12 cellular contexts compared by ENCODE assay signal in the genomic region with DNA sequence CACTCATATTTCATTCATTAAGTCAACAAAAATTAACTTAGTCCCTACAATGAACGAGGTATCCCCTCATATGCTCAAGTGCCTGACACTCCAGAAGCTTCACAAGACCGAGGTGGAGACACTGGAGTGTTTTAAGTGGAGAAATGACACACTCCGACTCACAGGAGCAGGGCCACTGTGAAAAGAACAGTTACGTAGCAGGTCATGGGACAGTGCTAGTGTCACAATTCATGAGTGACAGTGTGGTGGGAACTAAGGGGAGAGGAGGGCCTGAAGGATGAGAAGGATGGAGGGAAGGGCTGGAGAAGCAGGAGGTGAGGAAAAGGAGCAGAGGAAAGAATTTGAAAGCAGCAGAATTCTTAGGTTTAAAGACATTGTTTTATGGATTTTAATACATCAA. TPM values are rescaled to one million over a fixed set of nuclear protein-coding genes. Genes with fewer than 3 reads are reported as not detected.
DNase-seq lines count a peak whose midpoint lies in the region; ATAC-seq, FAIRE-seq and TF ChIP-seq lines count a peak whose summit lies in the region.
"Had no signal": no experiment of that assay in that cellular context is flagged by ENCODE, and none has a peak within 500 bp of the region (broad histone marks: within the 10 kb centered on the region; RNA-seq: fewer than 3 reads in every experiment).

No MANE protein-coding gene starts in this region.

- DNase-seq in CD4-positive, alpha-beta T cell = no peak
- DNase-seq in HCT116 (ENCODE audit: low read depth, low spot score) (no peak), astrocyte (ENCODE audit: low read depth) (no peak), natural killer cell (no peak), iPS-NIHi7 (ENCODE audit: extremely low spot score) (no peak), GDM1 (lab: John Stamatoyannopoulos, UW) (no peak), Peyer's patch (no peak)
- DNase-seq in activated CD4-positive, CD25-positive, alpha-beta regulatory T cell (lab: John Stamatoyannopoulos, UW) = no peak
- DNase-seq: COR-L47, NCI-H446 had no signal

- H3K4me2 ChIP-seq in HCT116 (ENCODE audit: low read length) (peak overlapping the region; percentile 88), astrocyte (ENCODE audit: low read length) (no peak overlapping the region)

- peaks cover 46% of the 10 kb centered on the region for H3K4me1 Mint-ChIP-seq in CD4-positive, alpha-beta T cell (ENCODE audit: low read depth)
- H3K4me1 Mint-ChIP-seq in astrocyte (ENCODE audit: low read depth, unreplicated experiment) = peaks cover 4% of the 10 kb centered on the region
- H3K4me1 Mint-ChIP-seq in natural killer cell = peaks cover 48 to 54% of the 10 kb centered on the region in 2 donors

- no peaks in the 10 kb centered on the region for H3K9me2 ChIP-seq in HCT116 (ENCODE audit: insufficient read depth)

- TF ChIP-seq POLR2A in HCT116 (IDR thresholded peaks at IDR 0.05; ENCODE audit: borderline replicate concordance, extremely low read depth, insufficient read depth, insufficient read length) = no peak
- no peak for TF ChIP-seq POLR2A in Peyer's patch (IDR thresholded peaks at IDR 0.05)

- no peak overlapping the region for H3K9ac ChIP-seq in HCT116 (ENCODE audit: low read length)
- no peak overlapping the region for H3K9ac ChIP-seq in astrocyte (ENCODE audit: low read length)

- peak overlapping the region; percentile 100 for H3K27ac Mint-ChIP-seq in CD4-positive, alpha-beta T cell
- H3K27ac Mint-ChIP-seq in astrocyte (ENCODE audit: unreplicated experiment) (peak overlapping the region; percentile 72), natural killer cell (peak overlapping the region; percentile 89 to 100)

- CTCF ChIA-PET in CD4-positive, alpha-beta T cell (lab: Charles Lee) = interaction anchor here (1.0 to 1.2 kb wide), 2 partner anchors 13 to 27 kb away, joined by 3 to 4 read pairs; no protein-coding TSS in a partner anchor
- CTCF ChIA-PET in HCT116 (lab: Charles Lee) = no interaction called here

- H3K27ac ChIP-seq in CD4-positive, alpha-beta T cell (ENCODE audit: low read depth, low read length) = peak overlapping the region; percentile 35
- H3K27ac ChIP-seq in HCT116 (ENCODE audit: low read depth, low read length) (no peak overlapping the region), astrocyte (ENCODE audit: low read depth, low read length) (no peak overlapping the region), Peyer's patch (peak overlapping the region in 2 of 4 donors; percentile 93 to 97)
- H3K27ac ChIP-seq: cardiac muscle cell had no signal

- intact Hi-C loops in CD4-positive, alpha-beta T cell (cut with DNase I, micrococcal nuclease) = loop anchor here (2.0 to 10.0 kb wide), 4 partner anchors 54 to 124 kb away; a partner anchor contains a TSS
- intact Hi-C loops in HCT116 (cut with micrococcal nuclease) (no loop called here), natural killer cell (cut with micrococcal nuclease) (loop anchor here (1.0 to 10.0 kb wide), 4 partner anchors 36 to 216 kb away; a partner anchor contains a TSS)

- H2AFZ ChIP-seq in HCT116 (ENCODE audit: low read depth, low read length, poor library complexity, severe bottlenecking) (no peak overlapping the region), astrocyte (ENCODE audit: low read depth, low read length) (no peak overlapping the region)

- no peak for FAIRE-seq in astrocyte (lab: Jason Lieb, UNC)
- FAIRE-seq: urothelium cell line had no signal

- no peak for ATAC-seq in CD4-positive, alpha-beta T cell (ENCODE audit: poor library complexity)
- ATAC-seq in HCT116 (no peak), natural killer cell (no peak)

- TF ChIP-seq CTCF in CD4-positive, alpha-beta T cell (IDR thresholded peaks at IDR 0.05) = no peak
- TF ChIP-seq CTCF in HCT116 (IDR thresholded peaks at IDR 0.05 in 2 of 3, conservative IDR thresholded peaks at IDR 0.05 in 1 of 3; ENCODE audit: borderline replicate concordance in 1 of 3, insufficient read depth in 1 of 3, low read depth in 2 of 3, low read length in 2 of 3) (no peak), astrocyte (IDR thresholded peaks at IDR 0.05; ENCODE audit: insufficient read depth, low read depth, low read length) (no peak), natural killer cell (IDR thresholded peaks at IDR 0.05) (no peak), Peyer's patch (IDR thresholded peaks at IDR 0.05) (no peak)

- no peaks in the 10 kb centered on the region for H3K9me3 ChIP-seq in CD4-positive, alpha-beta T cell (ENCODE audit: control insufficient read depth, low read length)
- H3K9me3 ChIP-seq in HCT116 (ENCODE audit: control insufficient read depth in 1 of 2, insufficient read depth in 1 of 2, low read depth in 1 of 2, low read length in 2 of 2) (no peaks in the 10 kb centered on the region), astrocyte (ENCODE audit: insufficient read depth, low read depth, low read length) (no peaks in the 10 kb centered on the region), Peyer's patch (no peaks in the 10 kb centered on the region)

- H3K36me3 ChIP-seq in HCT116 (ENCODE audit: control insufficient read depth in 1 of 2, insufficient read depth in 2 of 2, low read length in 2 of 2) (peaks cover 4 to 11% of the 10 kb centered on the region in 2 experiments; a peak in 3 of 4 replicates), astrocyte (ENCODE audit: insufficient read depth, low read length) (peaks cover 3% of the 10 kb centered on the region), Peyer's patch (peaks cover 0 to 5% (median 0%) of the 10 kb centered on the region in 3 donors)
- H3K36me3 ChIP-seq: cardiac muscle cell had no signal

- H3K4me3 ChIP-seq in HCT116 (replicated peaks in 1 of 2; ENCODE audit: low read depth in 1 of 2, low read length in 2 of 2) = no peak overlapping the region
- H3K4me3 ChIP-seq in astrocyte (ENCODE audit: insufficient read depth, low read depth, low read length) = no peak overlapping the region
- no peak overlapping the region for H3K4me3 ChIP-seq in Peyer's patch
- H3K4me3 ChIP-seq: cardiac muscle cell had no signal

- RAD21 ChIA-PET in HCT116 (lab: Charles Lee; ENCODE audit: low non-redundant PET in 1 of 2, low total read pairs in 2 of 2, uncharacterized antibody in 2 of 2, unreplicated experiment in 2 of 2) = no interaction called here

- H3K27me3 Mint-ChIP-seq in CD4-positive, alpha-beta T cell = peaks cover 4% of the 10 kb centered on the region
- H3K27me3 Mint-ChIP-seq in astrocyte (ENCODE audit: low read depth, unreplicated experiment) (peaks cover 3% of the 10 kb centered on the region), natural killer cell (ENCODE audit: low read depth in 2 of 2) (peaks cover 0 to 4% of the 10 kb centered on the region in 2 donors)

- no peaks in the 10 kb centered on the region for H4K20me1 ChIP-seq in HCT116 (ENCODE audit: insufficient read depth)
- H4K20me1 ChIP-seq in astrocyte (ENCODE audit: insufficient read depth, low read length) = peaks cover 6% of the 10 kb centered on the region

- no peaks in the 10 kb centered on the region for H3K9me3 Mint-ChIP-seq in CD4-positive, alpha-beta T cell
- H3K9me3 Mint-ChIP-seq in astrocyte (ENCODE audit: unreplicated experiment) = no peaks in the 10 kb centered on the region
- no peaks in the 10 kb centered on the region for H3K9me3 Mint-ChIP-seq in natural killer cell

- H3K27me3 ChIP-seq in CD4-positive, alpha-beta T cell (ENCODE audit: control insufficient read depth, insufficient read depth, low read length) = no peaks in the 10 kb centered on the region
- H3K27me3 ChIP-seq in HCT116 (ENCODE audit: insufficient read depth, low read length) (no peaks in the 10 kb centered on the region), astrocyte (ENCODE audit: insufficient read depth, low read length) (no peaks in the 10 kb centered on the region), Peyer's patch (no peaks in the 10 kb centered on the region)
- H3K27me3 ChIP-seq: cardiac muscle cell had no signal

- POLR2A ChIA-PET in CD4-positive, alpha-beta T cell (lab: Charles Lee) = interaction anchor here (0.9 to 2.8 kb wide), 10 partner anchors 13 to 192 kb away, joined by 3 to 54 read pairs (median 6); no protein-coding TSS in a partner anchor
- POLR2A ChIA-PET in HCT116 (lab: Charles Lee) = no interaction called here

- BruUV-seq in HCT116 (replicated peaks; lab: Mats Ljungman, UMichigan) = no TSS peak

- peak overlapping the region; percentile 97 for H3K4me3 Mint-ChIP-seq in CD4-positive, alpha-beta T cell
- no peak overlapping the region for H3K4me3 Mint-ChIP-seq in astrocyte (ENCODE audit: unreplicated experiment)
- peak overlapping the region; percentile 99 for H3K4me3 Mint-ChIP-seq in natural killer cell

- H3K4me1 ChIP-seq in HCT116 (ENCODE audit: control insufficient read depth in 1 of 2, insufficient read depth in 2 of 2, low read length in 2 of 2) = peaks cover 0 to 20% of the 10 kb centered on the region in 2 experiments; a peak in 2 of 4 replicates
- peaks cover 7% of the 10 kb centered on the region for H3K4me1 ChIP-seq in astrocyte (ENCODE audit: insufficient read depth, low read length)
- peaks cover 0 to 11% (median 0%) of the 10 kb centered on the region in 4 donors for H3K4me1 ChIP-seq in Peyer's patch

- peaks cover 46% of the 10 kb centered on the region for H3K36me3 Mint-ChIP-seq in CD4-positive, alpha-beta T cell (ENCODE audit: low read depth)
- H3K36me3 Mint-ChIP-seq in astrocyte (ENCODE audit: low read depth, unreplicated experiment) = peaks cover 16% of the 10 kb centered on the region
- peaks cover 19% of the 10 kb centered on the region for H3K36me3 Mint-ChIP-seq in natural killer cell

- H3K79me2 ChIP-seq in HCT116 (ENCODE audit: insufficient read depth, low read length) = peaks cover 14% of the 10 kb centered on the region; the same call in 1 of the 2 replicates
- H3K79me2 ChIP-seq in astrocyte (ENCODE audit: insufficient read depth, low read length) = peaks cover 11% of the 10 kb centered on the region

- no peak for TF ChIP-seq RAD21 in HCT116 (IDR thresholded peaks at IDR 0.05; ENCODE audit: low read depth)

TF ChIP-seq in HCT116, 20 proteins besides CTCF, POLR2A, EP300 and RAD21 (continues in another document):
- TF ChIP-seq ZNF274 (IDR thresholded peaks at IDR 0.05; ENCODE audit: low read depth, low read length) (no peak), EZH2phosphoT487 (IDR thresholded peaks at IDR 0.05; ENCODE audit: borderline replicate concordance) (no peak)

RNA-seq across cellular contexts. Expression of a gene that starts 1.3 kb away (rescaled TPM):
- total RNA-seq in CD4-positive, alpha-beta T cell = 1,000 to 10,000 TPM; 1,767 to 1,801 TPM
- total RNA-seq in HCT116 (2021; ENCODE audit: unreplicated experiment) (251 TPM), astrocyte (327 and 501 TPM in 2 replicates), natural killer cell (1,000 to 10,000 TPM; 2,088 to 2,855 (median 2,731) TPM), Peyer's patch (1,000 to 10,000 TPM in 3 of 4 donors, 100 to 1,000 TPM in 1; 296 to 1,668 (median 1,428) TPM)
- polyA plus RNA-seq in HCT116 (2012) = 534 and 638 TPM in 2 replicates
